21 cellular contexts compared by ENCODE assay signal in genomic region chr1:19042675-19043578, GRCh38.
A peak's percentile ranks its signal among the peaks of the same experiment; 100 is the strongest.
DNase-seq lines count a peak whose midpoint lies in the region; ATAC-seq and TF ChIP-seq lines count a peak whose summit lies in the region.
"Had no signal": no experiment of that assay in that cellular context is flagged by ENCODE, and none has a peak within 500 bp of the region (broad histone marks: within the 10 kb centered on the region; RNA-seq: fewer than 3 reads in every experiment).

No MANE protein-coding gene starts in this region.

- H3K4me3 Mint-ChIP-seq in activated CD4-positive, alpha-beta memory T cell treated with anti-CD3 and anti-CD28 coated beads for 36 hours, result no peak overlapping the region
- H3K4me3 Mint-ChIP-seq in activated CD4-positive, alpha-beta memory T cell treated with anti-CD3 and anti-CD28 coated beads, Interleukin-2, amount 10 ng/mL, durations not matched to agents 7 days and 5 days, result no peak overlapping the region
- H3K4me3 Mint-ChIP-seq in GM23338 (no peak overlapping the region), immature natural killer cell (no peak overlapping the region)
- no peak overlapping the region for H3K4me3 Mint-ChIP-seq in CD8-positive, alpha-beta T cell
- H3K4me3 Mint-ChIP-seq: T-helper 17 cell had no signal

- H4K20me1 ChIP-seq in GM23338 (replicated peaks; ENCODE audit: insufficient read depth), result no peaks in the 10 kb centered on the region

- H2AFZ ChIP-seq in GM23338, result peak overlapping the region; percentile 76
- H2AFZ ChIP-seq: parathyroid adenoma had no signal

- H3F3A ChIP-seq in GM23338 (replicated peaks; ENCODE audit: low read depth), result no peaks in the 10 kb centered on the region

- no peak for TF ChIP-seq POLR2A in spleen (IDR thresholded peaks at IDR 0.05)

- no peaks in the 10 kb centered on the region for H3K79me2 ChIP-seq in GM23338 (replicated peaks; ENCODE audit: insufficient read depth)
- H3K79me2 ChIP-seq: parathyroid adenoma had no signal

- H3K27ac ChIP-seq in GM23338 (ENCODE audit: low read depth) (no peak overlapping the region), spleen (no peak overlapping the region)
- H3K27ac ChIP-seq in CD8-positive, alpha-beta T cell (ENCODE audit: low read depth, low read length), result no peak overlapping the region
- H3K27ac ChIP-seq: C4-2B, parathyroid adenoma, stomach, uterus had no signal

- peaks cover 16% of the 10 kb centered on the region for H3K27me3 Mint-ChIP-seq in activated CD4-positive, alpha-beta memory T cell treated with anti-CD3 and anti-CD28 coated beads for 36 hours
- peaks cover 30% of the 10 kb centered on the region for H3K27me3 Mint-ChIP-seq in activated CD4-positive, alpha-beta memory T cell treated with anti-CD3 and anti-CD28 coated beads, Interleukin-2, amount 10 ng/mL, durations not matched to agents 7 days and 5 days
- H3K27me3 Mint-ChIP-seq in GM23338 (ENCODE audit: insufficient read depth, low read depth, poor library complexity) (peaks cover 2% of the 10 kb centered on the region), immature natural killer cell (ENCODE audit: low read depth in 3 of 3) (peaks cover 8 to 12% (median 10%) of the 10 kb centered on the region in 3 donors)
- H3K27me3 Mint-ChIP-seq in CD8-positive, alpha-beta T cell (ENCODE audit: low read depth), result peaks cover 23% of the 10 kb centered on the region

- no peaks in the 10 kb centered on the region for H3K9me3 Mint-ChIP-seq in activated CD4-positive, alpha-beta memory T cell treated with anti-CD3 and anti-CD28 coated beads for 36 hours
- no peaks in the 10 kb centered on the region for H3K9me3 Mint-ChIP-seq in activated CD4-positive, alpha-beta memory T cell treated with anti-CD3 and anti-CD28 coated beads, Interleukin-2, amount 10 ng/mL, durations not matched to agents 7 days and 5 days
- H3K9me3 Mint-ChIP-seq in GM23338 (no peaks in the 10 kb centered on the region), immature natural killer cell (no peaks in the 10 kb centered on the region)
- no peaks in the 10 kb centered on the region for H3K9me3 Mint-ChIP-seq in CD8-positive, alpha-beta T cell

- WGBS in spleen, 5 donors, result 58 to 64% (median 63%) methylated on average over 13 to 18 of the region's 18 CpGs

- 0 out of 2 replicates have a peak overlapping the region, but pooled peaks have one; percentile 14 for H3K4me2 ChIP-seq in GM23338
- H3K4me2 ChIP-seq: A549 had no signal

- ATAC-seq in GM23338 (peak; percentile 70), esophagus mucosa (peak; percentile 49), GM19455 (IDR thresholded peaks at IDR 0.05; ENCODE audit: unreplicated experiment) (no peak)
- ATAC-seq in CD8-positive, alpha-beta T cell, result no peak
- ATAC-seq: A549, left ventricle myocardium superior, T-helper 17 cell had no signal

- H3K36me3 ChIP-seq in GM23338 (ENCODE audit: insufficient read depth) (no peaks in the 10 kb centered on the region), spleen (no peaks in the 10 kb centered on the region)
- H3K36me3 ChIP-seq in CD8-positive, alpha-beta T cell (ENCODE audit: insufficient read depth, low read length), result no peaks in the 10 kb centered on the region
- H3K36me3 ChIP-seq: stomach, uterus had no signal

- intact Hi-C loops in activated CD4-positive, alpha-beta memory T cell treated with anti-CD3 and anti-CD28 coated beads for 36 hours (cut with micrococcal nuclease), result no loop called here
- intact Hi-C loops in spleen (cut with DNase I; ENCODE audit: low total_unique reads), result no loop called here
- intact Hi-C loops in CD8-positive, alpha-beta T cell (cut with DNase I, micrococcal nuclease), result no loop called here

- 0 out of 2 replicates have a peak, but pooled peaks cover 6% of the 10 kb centered on the region for H3K4me1 ChIP-seq in GM23338 (ENCODE audit: insufficient read depth)
- peaks cover 0 to 28% (median 12%) of the 10 kb centered on the region in 6 donors for H3K4me1 ChIP-seq in spleen
- H3K4me1 ChIP-seq in CD8-positive, alpha-beta T cell (ENCODE audit: insufficient read depth, low read length), result no peaks in the 10 kb centered on the region
- H3K4me1 ChIP-seq: parathyroid adenoma, uterus had no signal

- peaks cover 8% of the 10 kb centered on the region for H3K4me1 Mint-ChIP-seq in activated CD4-positive, alpha-beta memory T cell treated with anti-CD3 and anti-CD28 coated beads for 36 hours (ENCODE audit: low read depth)
- H3K4me1 Mint-ChIP-seq in activated CD4-positive, alpha-beta memory T cell treated with anti-CD3 and anti-CD28 coated beads, Interleukin-2, amount 10 ng/mL, durations not matched to agents 7 days and 5 days, result no peaks in the 10 kb centered on the region
- peaks cover 9% of the 10 kb centered on the region; the same call in 1 of the 3 replicates for H3K4me1 Mint-ChIP-seq in GM23338
- peaks cover 6 to 7% of the 10 kb centered on the region in 2 donors for H3K4me1 Mint-ChIP-seq in immature natural killer cell
- no peaks in the 10 kb centered on the region for H3K4me1 Mint-ChIP-seq in CD8-positive, alpha-beta T cell (ENCODE audit: low read depth)
- H3K4me1 Mint-ChIP-seq: T-helper 17 cell had no signal

- H3K36me3 Mint-ChIP-seq in activated CD4-positive, alpha-beta memory T cell treated with anti-CD3 and anti-CD28 coated beads for 36 hours, result no peaks in the 10 kb centered on the region
- no peaks in the 10 kb centered on the region for H3K36me3 Mint-ChIP-seq in activated CD4-positive, alpha-beta memory T cell treated with anti-CD3 and anti-CD28 coated beads, Interleukin-2, amount 10 ng/mL, durations not matched to agents 7 days and 5 days (ENCODE audit: low read depth)
- H3K36me3 Mint-ChIP-seq in GM23338 (ENCODE audit: low read depth) (no peaks in the 10 kb centered on the region), immature natural killer cell (no peaks in the 10 kb centered on the region)
- H3K36me3 Mint-ChIP-seq in CD8-positive, alpha-beta T cell, result no peaks in the 10 kb centered on the region

- CTCF ChIA-PET in activated CD4-positive, alpha-beta memory T cell treated with anti-CD3 and anti-CD28 coated beads for 36 hours (lab: Charles Lee), result interaction anchor here (0.7 to 1.6 kb wide), 3 partner anchors 70 to 159 kb away, joined by 3 to 7 read pairs (median 3); no protein-coding TSS in a partner anchor
- CTCF ChIA-PET in activated CD4-positive, alpha-beta memory T cell treated with anti-CD3 and anti-CD28 coated beads, Interleukin-2, amount 10 ng/mL, durations not matched to agents 7 days and 5 days (lab: Charles Lee), result no interaction called here
- CTCF ChIA-PET in CD8-positive, alpha-beta T cell (lab: Charles Lee), result interaction anchor here (0.7 to 1.1 kb wide), 3 partner anchors 32 to 134 kb away, joined by 3 read pairs; no protein-coding TSS in a partner anchor

- H3K27me3 ChIP-seq in GM23338 (ENCODE audit: insufficient read depth) (no peaks in the 10 kb centered on the region), spleen (replicated peaks in 1 of 7) (peaks cover 0 to 33% (median 0%) of the 10 kb centered on the region in 7 donors)
- no peaks in the 10 kb centered on the region for H3K27me3 ChIP-seq in CD8-positive, alpha-beta T cell (ENCODE audit: insufficient read depth, low read length)
- H3K27me3 ChIP-seq: uterus had no signal

- H3K9me2 ChIP-seq in GM23338 (ENCODE audit: insufficient read depth), result no peaks in the 10 kb centered on the region

- H3K9me3 ChIP-seq in spleen, result no peaks in the 10 kb centered on the region
- H3K9me3 ChIP-seq in CD8-positive, alpha-beta T cell (ENCODE audit: low read length), result no peaks in the 10 kb centered on the region
- H3K9me3 ChIP-seq: A549, stomach, uterus had no signal

- POLR2A ChIA-PET in activated CD4-positive, alpha-beta memory T cell treated with anti-CD3 and anti-CD28 coated beads for 36 hours (lab: Charles Lee), result no interaction called here
- POLR2A ChIA-PET in activated CD4-positive, alpha-beta memory T cell treated with anti-CD3 and anti-CD28 coated beads, Interleukin-2, amount 10 ng/mL, durations not matched to agents 7 days and 5 days (lab: Charles Lee), result no interaction called here
- POLR2A ChIA-PET in CD8-positive, alpha-beta T cell (lab: Charles Lee), result interaction anchor here (0.8 to 1.3 kb wide), 2 partner anchors 32 to 79 kb away, joined by 3 to 6 read pairs; no protein-coding TSS in a partner anchor

- H3K27ac Mint-ChIP-seq in activated CD4-positive, alpha-beta memory T cell treated with anti-CD3 and anti-CD28 coated beads for 36 hours, result no peak overlapping the region
- no peak overlapping the region for H3K27ac Mint-ChIP-seq in activated CD4-positive, alpha-beta memory T cell treated with anti-CD3 and anti-CD28 coated beads, Interleukin-2, amount 10 ng/mL, durations not matched to agents 7 days and 5 days
- H3K27ac Mint-ChIP-seq in GM23338 (no peak overlapping the region), immature natural killer cell (no peak overlapping the region)
- no peak overlapping the region for H3K27ac Mint-ChIP-seq in CD8-positive, alpha-beta T cell
- H3K27ac Mint-ChIP-seq: T-helper 17 cell had no signal

- H3K4me3 ChIP-seq in GM23338 (no peak overlapping the region), spleen (no peak overlapping the region)
- H3K4me3 ChIP-seq in CD8-positive, alpha-beta T cell (ENCODE audit: low read depth, low read length), result no peak overlapping the region
- H3K4me3 ChIP-seq: A549, stomach, uterus had no signal

- TF ChIP-seq CTCF in GM23338 (conservative IDR thresholded peaks at IDR 0.05; ENCODE audit: low read depth in 2 of 2) (0 out of 4 replicates have a peak, but pooled peaks of 1 of the 2 experiments have one; percentile 15), spleen (IDR thresholded peaks at IDR 0.05 in 8 of 11, conservative IDR thresholded peaks at IDR 0.05 in 3 of 11) (no peak)
- TF ChIP-seq CTCF in CD8-positive, alpha-beta T cell (IDR thresholded peaks at IDR 0.05), result no peak

- peak; percentile 58 for DNase-seq in activated CD4-positive, alpha-beta memory T cell treated with anti-CD3 and anti-CD28 coated beads for 36 hours
- no peak for DNase-seq in activated CD4-positive, alpha-beta memory T cell treated with anti-CD3 and anti-CD28 coated beads, Interleukin-2, amount 10 ng/mL, durations not matched to agents 7 days and 5 days
- DNase-seq in GM23338 (ENCODE audit: low spot score) (peak; percentile 50), spleen (peak; percentile 19), immature natural killer cell (no peak)
- no peak for DNase-seq in CD8-positive, alpha-beta T cell
- DNase-seq: activated CD4-positive, CD25-positive, alpha-beta regulatory T cell; amygdala; DMS79; foreskin fibroblast; left ventricle myocardium superior; NCI-H345; small intestine; stomach; T-helper 17 cell; uterus had no signal

Comparison
In these comparisons a context has a peak if more than half of its experiments do, and no peak if none do; other contexts are left out.
1. DNase-seq: peak in activated CD4-positive, alpha-beta memory T cell treated with anti-CD3 and anti-CD28 coated beads for 36 hours (single experiment), GM23338 (single experiment) and spleen (single experiment); none in activated CD4-positive, alpha-beta memory T cell treated with anti-CD3 and anti-CD28 coated beads, Interleukin-2, amount 10 ng/mL, durations not matched to agents 7 days and 5 days (single experiment), immature natural killer cell (0 of 3) and CD8-positive, alpha-beta T cell (0 of 7).
2. ATAC-seq: peak in GM23338 (single experiment) and esophagus mucosa (single experiment); none in GM19455 (single experiment) and CD8-positive, alpha-beta T cell (single experiment).